ENCODE assay signal across 22 cellular contexts in the genomic region with DNA sequence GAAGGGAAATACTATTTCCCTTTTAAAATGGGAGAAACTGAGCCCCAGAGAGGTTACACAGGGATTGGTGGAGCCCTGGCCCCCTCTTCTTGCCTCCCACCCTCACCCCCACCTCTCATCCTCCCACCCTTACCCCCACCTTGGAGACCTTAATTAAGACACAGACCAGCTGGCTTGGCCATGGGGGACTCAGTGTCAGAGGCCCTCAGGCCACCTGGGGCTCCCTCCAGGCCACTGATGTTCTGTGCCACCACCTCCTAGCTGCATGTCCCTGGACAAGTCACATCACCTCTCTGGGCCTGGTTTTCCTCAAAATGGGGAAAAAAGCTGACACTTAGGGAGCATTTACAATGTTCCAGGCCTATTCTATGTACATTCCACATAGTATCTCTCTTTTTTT. TPM values are rescaled to one million over a fixed set of nuclear protein-coding genes. Genes with fewer than 3 reads are reported as not detected.
DNase-seq lines count a peak whose midpoint lies in the region; ATAC-seq, FAIRE-seq and TF ChIP-seq lines count a peak whose summit lies in the region.
"Had no signal": no experiment of that assay in that cellular context is flagged by ENCODE, and none has a peak within 500 bp of the region (broad histone marks: within the 10 kb centered on the region; RNA-seq: fewer than 3 reads in every experiment).

No MANE protein-coding gene starts in this region.

- no peak overlapping the region for H2BK12ac ChIP-seq in H1 (ENCODE audit: low read depth, low read length)

- H4K20me1 ChIP-seq in H1 (replicated peaks in 1 of 2; ENCODE audit: control insufficient read depth in 1 of 2, insufficient read depth in 2 of 2, low read length in 2 of 2), result no peaks in the 10 kb centered on the region

- H3K27me3 ChIP-seq in H1 (replicated peaks in 1 of 4; ENCODE audit: control insufficient read depth in 3 of 4, extremely low read depth in 1 of 4, insufficient read depth in 3 of 4, low read length in 3 of 4) (no peaks in the 10 kb centered on the region), tibial nerve (no peaks in the 10 kb centered on the region)
- no peaks in the 10 kb centered on the region for H3K27me3 ChIP-seq in CD8-positive, alpha-beta memory T cell (ENCODE audit: insufficient read depth, low read length, poor library complexity, severe bottlenecking)
- H3K27me3 ChIP-seq: BE2C had no signal

- intact Hi-C loops in Right ventricle myocardium superior (cut with DNase I), result loop anchor here (10.0 kb wide), 1 partner anchor 48 kb away; a partner anchor contains a TSS

- H2AK5ac ChIP-seq in H1 (ENCODE audit: low read depth, low read length), result no peak overlapping the region

- no peak overlapping the region for H3K9ac ChIP-seq in H1 (replicated peaks in 1 of 4; ENCODE audit: extremely low read depth in 1 of 4, low read depth in 3 of 4, low read length in 3 of 4)
- H3K9ac ChIP-seq: BLaER1 treated with 17β-estradiol and CSF1 and Interleukin-3, amounts not matched to agents 10 nM and 100 nM; GM23248 had no signal

- no peak overlapping the region for H3K4me2 ChIP-seq in H1 (ENCODE audit: insufficient read depth in 1 of 2, low read depth in 2 of 2, low read length in 2 of 2)
- H3K4me2 ChIP-seq: A549; BLaER1 treated with 17β-estradiol and CSF1 and Interleukin-3, amounts not matched to agents 10 nM and 100 nM had no signal

- H3K56ac ChIP-seq in H1 (replicated peaks; ENCODE audit: insufficient read length, low read depth, low read length), result no peak overlapping the region

- H3K4me1 Mint-ChIP-seq in nephron progenitor cell, result peaks cover 40% of the 10 kb centered on the region
- peaks cover 4 to 5% (median 5%) of the 10 kb centered on the region in 3 donors for H3K4me1 Mint-ChIP-seq in CD8-positive, alpha-beta memory T cell

- H3K27ac Mint-ChIP-seq in nephron progenitor cell, result peak overlapping the region; percentile 42
- H3K27ac Mint-ChIP-seq in CD8-positive, alpha-beta memory T cell, result no peak overlapping the region
- H3K27ac Mint-ChIP-seq: CD4-positive, alpha-beta memory T cell; H9; HFFc6 had no signal

- H3K4me3 Mint-ChIP-seq in nephron progenitor cell, result no peak overlapping the region
- no peak overlapping the region for H3K4me3 Mint-ChIP-seq in CD8-positive, alpha-beta memory T cell
- H3K4me3 Mint-ChIP-seq: CD4-positive, alpha-beta memory T cell; HFFc6 had no signal

- H2BK15ac ChIP-seq in H1 (ENCODE audit: low read length), result no peak overlapping the region

- H2BK5ac ChIP-seq in H1 (ENCODE audit: low read depth, low read length), result 0 out of 2 replicates have a peak overlapping the region, but pooled peaks have one; percentile 54

- peaks cover 1% of the 10 kb centered on the region; the same call in 1 of the 2 replicates for H3K23me2 ChIP-seq in H1 (ENCODE audit: low read depth, low read length)

- H3K4me1 ChIP-seq in HEK293 (ENCODE audit: control insufficient read depth, insufficient read depth, low read length) (peaks cover 5% of the 10 kb centered on the region; the same call in 1 of the 2 replicates), H1 (replicated peaks in 1 of 4; ENCODE audit: control insufficient read depth in 3 of 4, insufficient read depth in 4 of 4, low read length in 3 of 4) (peaks cover 15 to 33% (median 24%) of the 10 kb centered on the region in 4 experiments), tibial nerve (peaks cover 0 to 36% (median 11%) of the 10 kb centered on the region in 4 donors)
- H3K4me1 ChIP-seq in CD8-positive, alpha-beta memory T cell (ENCODE audit: insufficient read depth, low read length), result no peaks in the 10 kb centered on the region
- H3K4me1 ChIP-seq: A549, Caco-2 had no signal

- H3K4me3 ChIP-seq in HEK293 (ENCODE audit: low read depth, low read length), result no peak overlapping the region
- no peak overlapping the region for H3K4me3 ChIP-seq in H1 (ENCODE audit: extremely low read depth in 1 of 4, insufficient read depth in 2 of 4, low read depth in 3 of 4, low read length in 4 of 4)
- H3K4me3 ChIP-seq in tibial nerve, result no peak overlapping the region
- H3K4me3 ChIP-seq in CD8-positive, alpha-beta memory T cell (ENCODE audit: low read length), result no peak overlapping the region
- H3K4me3 ChIP-seq: A549; BLaER1 treated with 17β-estradiol and CSF1 and Interleukin-3, amounts not matched to agents 10 nM and 100 nM; GM23248 had no signal

- H3K36me3 ChIP-seq in HEK293 (ENCODE audit: control insufficient read depth in 2 of 2, insufficient read depth in 1 of 2, low read length in 2 of 2), result no peaks in the 10 kb centered on the region
- no peaks in the 10 kb centered on the region for H3K36me3 ChIP-seq in H1 (ENCODE audit: control insufficient read depth in 2 of 4, insufficient read depth in 4 of 4, low read length in 3 of 4)
- H3K36me3 ChIP-seq in tibial nerve, result no peaks in the 10 kb centered on the region
- no peaks in the 10 kb centered on the region for H3K36me3 ChIP-seq in CD8-positive, alpha-beta memory T cell (ENCODE audit: insufficient read depth, low read length)
- H3K36me3 ChIP-seq: BE2C; BLaER1 treated with 17β-estradiol and CSF1 and Interleukin-3, amounts not matched to agents 10 nM and 100 nM had no signal

- H3K4ac ChIP-seq in H1 (replicated peaks; ENCODE audit: insufficient read length, low read depth, low read length), result no peak overlapping the region

- H3K79me1 ChIP-seq in H1 (ENCODE audit: low read depth, low read length), result no peaks in the 10 kb centered on the region

- H3K23ac ChIP-seq in H1 (ENCODE audit: insufficient read length), result no peak overlapping the region

- DNase-seq in H1 (ENCODE audit: low read depth in 1 of 2, low spot score in 2 of 2), result no peak
- DNase-seq in nephron progenitor cell, result no peak
- DNase-seq in tibial nerve (ENCODE audit: low spot score in 2 of 2), result no peak
- no peak for DNase-seq in caudate nucleus (lab: John Stamatoyannopoulos, UW)
- DNase-seq in CD8-positive, alpha-beta memory T cell, result no peak
- DNase-seq in Right ventricle myocardium superior, result no peak
- DNase-seq: 8988T; ACHN; AML-193; BE2C; Caco-2; CD4-positive, alpha-beta memory T cell; DND-41; GM23248; H9; HFFc6 had no signal

- no peak overlapping the region for H3K18ac ChIP-seq in H1 (ENCODE audit: extremely low read depth, low read length)

- no peak overlapping the region for H3K27ac ChIP-seq in HEK293 (ENCODE audit: extremely low read depth, low read depth, low read length)
- no peak overlapping the region for H3K27ac ChIP-seq in H1 (ENCODE audit: low read depth, low read length)
- H3K27ac ChIP-seq in tibial nerve, result peak overlapping the region in 3 of 4 donors; percentile 34 to 80 (median 79)
- no peak overlapping the region for H3K27ac ChIP-seq in caudate nucleus (ENCODE audit: low read depth, low read length)
- H3K27ac ChIP-seq in CD8-positive, alpha-beta memory T cell (ENCODE audit: low read depth, low read length), result no peak overlapping the region
- H3K27ac ChIP-seq: A549; BLaER1 treated with 17β-estradiol and CSF1 and Interleukin-3, amounts not matched to agents 10 nM and 100 nM; GM23248 had no signal

- no peak for TF ChIP-seq POLR2A in H1 (IDR thresholded peaks at IDR 0.05; ENCODE audit: control extremely low read depth in 1 of 2, low read depth in 2 of 2, low read length in 2 of 2)
- TF ChIP-seq POLR2A in tibial nerve (IDR thresholded peaks at IDR 0.05), result no peak

- H3K79me2 ChIP-seq in H1 (ENCODE audit: control insufficient read depth in 1 of 2, insufficient read depth in 2 of 2, low read length in 2 of 2), result no peaks in the 10 kb centered on the region

- no peaks in the 10 kb centered on the region for H3K9me3 Mint-ChIP-seq in nephron progenitor cell
- no peaks in the 10 kb centered on the region for H3K9me3 Mint-ChIP-seq in CD8-positive, alpha-beta memory T cell
- H3K9me3 Mint-ChIP-seq: CD4-positive, alpha-beta memory T cell; H9; HFFc6 had no signal

- no peak overlapping the region for H4K8ac ChIP-seq in H1 (ENCODE audit: extremely low read depth, insufficient read depth, low read length)

- no peak overlapping the region for H4K91ac ChIP-seq in H1 (replicated peaks; ENCODE audit: insufficient read length, low read length)

- CTCF ChIA-PET in HEK293 (lab: Yijun Ruan, JAX) (interaction anchor here (0.6 to 1.7 kb wide), 4 partner anchors 11 to 215 kb away, joined by 3 to 4 read pairs (median 4); no protein-coding TSS in a partner anchor), H1 (lab: Charles Lee; ENCODE audit: partially characterized antibody) (interaction anchor here (0.6 to 6.2 kb wide), 11 partner anchors 9 to 649 kb away, joined by 3 to 57 read pairs (median 4); no protein-coding TSS in a partner anchor)
- CTCF ChIA-PET in CD8-positive, alpha-beta memory T cell (lab: Charles Lee), result interaction anchor here (0.9 kb wide), 1 partner anchor 24 kb away, joined by 3 read pairs; no protein-coding TSS in a partner anchor

- no peaks in the 10 kb centered on the region for H3K9me3 ChIP-seq in HEK293 (ENCODE audit: control insufficient read depth, insufficient read depth, low read depth, low read length)
- H3K9me3 ChIP-seq in H1 (ENCODE audit: insufficient read depth in 2 of 2, low read depth in 1 of 2, low read length in 1 of 2), result no peaks in the 10 kb centered on the region
- H3K9me3 ChIP-seq in tibial nerve, result no peaks in the 10 kb centered on the region
- no peaks in the 10 kb centered on the region for H3K9me3 ChIP-seq in CD8-positive, alpha-beta memory T cell (ENCODE audit: low read length)
- H3K9me3 ChIP-seq: A549; BE2C; BLaER1 treated with 17β-estradiol and CSF1 and Interleukin-3, amounts not matched to agents 10 nM and 100 nM; Caco-2 had no signal

- no peak overlapping the region for H2BK120ac ChIP-seq in H1 (replicated peaks; ENCODE audit: low read depth, low read length)

- no peak overlapping the region for H4K5ac ChIP-seq in H1 (ENCODE audit: insufficient read length, low read depth, low read length)

- no peak for FAIRE-seq in H1 (lab: Jason Lieb, UNC)
- FAIRE-seq: A549, G401.6, GM12892 had no signal

- ATAC-seq in Right ventricle myocardium superior (ENCODE audit: poor library complexity), result no peak
- ATAC-seq: A549, HCT116 had no signal

- peaks cover 12% of the 10 kb centered on the region for H3K27me3 Mint-ChIP-seq in nephron progenitor cell (ENCODE audit: low read depth, poor library complexity)
- H3K27me3 Mint-ChIP-seq in CD8-positive, alpha-beta memory T cell, result peaks cover 14 to 35% of the 10 kb centered on the region in 2 donors

- no peak for TF ChIP-seq EP300 in H1 (IDR thresholded peaks at IDR 0.05; ENCODE audit: borderline replicate concordance in 1 of 2, low read depth in 2 of 2, low read length in 2 of 2)
- no peak for TF ChIP-seq EP300 in tibial nerve (IDR thresholded peaks at IDR 0.05)

- TF ChIP-seq RAD21 in H1 (IDR thresholded peaks at IDR 0.05 in 1 of 2, conservative IDR thresholded peaks at IDR 0.05 in 1 of 2; ENCODE audit: low read depth in 2 of 2, low read length in 2 of 2), result no peak

- no peaks in the 10 kb centered on the region for H3K36me3 Mint-ChIP-seq in nephron progenitor cell (ENCODE audit: low read depth)
- H3K36me3 Mint-ChIP-seq in CD8-positive, alpha-beta memory T cell, result no peaks in the 10 kb centered on the region
- H3K36me3 Mint-ChIP-seq: CD4-positive, alpha-beta memory T cell had no signal

- POLR2A ChIA-PET in HEK293 (lab: Yijun Ruan, JAX), result no interaction called here
- POLR2A ChIA-PET in H1 (lab: Charles Lee; ENCODE audit: partially characterized antibody), result interaction anchor here (1.1 to 1.7 kb wide), 2 partner anchors 10 to 28 kb away, joined by 3 to 4 read pairs; no protein-coding TSS in a partner anchor
- POLR2A ChIA-PET in CD8-positive, alpha-beta memory T cell (lab: Charles Lee), result no interaction called here

- TF ChIP-seq CTCF in HEK293 (tag by site-specific recombination; IDR thresholded peaks at IDR 0.05) (no peak), H1 (IDR thresholded peaks at IDR 0.05; ENCODE audit: control extremely low read depth in 1 of 3, insufficient read depth in 1 of 3, low read depth in 1 of 3, low read length in 3 of 3) (no peak), nephron progenitor cell (IDR thresholded peaks at IDR 0.05) (no peak), tibial nerve (IDR thresholded peaks at IDR 0.05) (no peak)

- H3K14ac ChIP-seq in H1 (ENCODE audit: insufficient read length), result no peak overlapping the region

- H2BK20ac ChIP-seq in H1 (ENCODE audit: low read length), result no peak overlapping the region

- H2AFZ ChIP-seq in H1 (ENCODE audit: low read length), result no peak overlapping the region
- H2AFZ ChIP-seq: GM23248 had no signal

RNA-seq across cellular contexts. Expression of a gene that starts 51.5 kb away (rescaled TPM):
- total RNA-seq in H1 (2021; fragmentation: NEBNext Ultra II Directional; extraction: Animal tissue kit (Norgen Biotek cat#: 25700)), result 26.8 and 27.0 TPM in 2 replicates
- 7.0 and 12.7 TPM in 2 replicates for polyA plus RNA-seq in H1 (2011; rRNA removed)
- 8.1 TPM for polyA plus RNA-seq in H1 (2011; cell fraction: cytosol; rRNA removed)
- polyA plus RNA-seq in H1 (2011; cell fraction: nucleus; rRNA removed), result 18.5 TPM
- polyA plus RNA-seq in H1 (2012, experiment 1 of 2), result 17.6 to 28.5 TPM (median 21.8 TPM) in 4 replicates
- polyA plus RNA-seq in H1 (2012, experiment 2 of 2), result 15.0 TPM
- polyA plus RNA-seq in H1 (2013, experiment 1 of 2), result 32.4 TPM
- polyA plus RNA-seq in H1 (2013, experiment 2 of 2), result 33.1 TPM
- polyA minus RNA-seq in H1 (2011; rRNA and poly(A)+ RNA removed), result 8.2 and 9.3 TPM in 2 replicates
- 15.2 TPM for polyA minus RNA-seq in H1 (2011; cell fraction: cytosol; rRNA and poly(A)+ RNA removed)
- 12.0 TPM for polyA minus RNA-seq in H1 (2011; cell fraction: nucleus; rRNA and poly(A)+ RNA removed)
- total RNA-seq in tibial nerve (10 to 100 TPM; 47.1 to 78.9 (median 64.2) TPM), Right ventricle myocardium superior (19.9 TPM)
- total RNA-seq in CD8-positive, alpha-beta memory T cell, result under 1 TPM; 0.44 TPM
- polyA plus RNA-seq in CD8-positive, alpha-beta memory T cell, result not detected
- polyA plus RNA-seq: CD4-positive, alpha-beta memory T cell had no signal

Comparison
In these comparisons a context has a peak if more than half of its experiments do, and no peak if none do; other contexts are left out.
1. H3K27ac ChIP-seq: peak in tibial nerve (3 of 4); none in HEK293 (single experiment), H1 (single experiment), caudate nucleus (single experiment) and CD8-positive, alpha-beta memory T cell (single experiment).
2. RNA of a gene that starts 51.5 kb away (total RNA-seq): 47.1 to 78.9 TPM in tibial nerve, 26.8 to 27.0 TPM in H1 and 19.9 TPM in Right ventricle myocardium superior (single experiment); 0.44 TPM in CD8-positive, alpha-beta memory T cell; every median in the first group is over 10 times any median in the second.